ENCODE assay signal across 10 cellular contexts in genomic region chrX:12868747-12869146, GRCh38.
A peak's percentile ranks its signal among the peaks of the same experiment; 100 is the strongest.
DNase-seq lines count a peak whose midpoint lies in the region; ATAC-seq and TF ChIP-seq lines count a peak whose summit lies in the region.
"Had no signal": no experiment of that assay in that cellular context is flagged by ENCODE, and none has a peak within 500 bp of the region (broad histone marks: within the 10 kb centered on the region; RNA-seq: fewer than 3 reads in every experiment).

No MANE protein-coding gene starts in this region.

- H3K9me3 ChIP-seq in MM.1S (replicated peaks; ENCODE audit: insufficient read depth, low read length) (no peaks in the 10 kb centered on the region), tibial artery (peaks cover 0 to 5% (median 5%) of the 10 kb centered on the region in 3 donors)

- H3K27me3 ChIP-seq in MM.1S (replicated peaks; ENCODE audit: insufficient read depth, low read length) (no peaks in the 10 kb centered on the region), tibial artery (no peaks in the 10 kb centered on the region)

- H4K20me1 ChIP-seq in MM.1S (ENCODE audit: insufficient read depth, low read length): no peaks in the 10 kb centered on the region

- H3F3A ChIP-seq in MM.1S (ENCODE audit: insufficient read depth, low read length): peaks cover 10% of the 10 kb centered on the region

- H3K9me2 ChIP-seq in MM.1S (replicated peaks; ENCODE audit: insufficient read depth, low read length): no peaks in the 10 kb centered on the region

- H3K4me2 ChIP-seq in MM.1S (ENCODE audit: low read depth, low read length): peak overlapping the region; percentile 44

- H3K79me2 ChIP-seq in MM.1S (ENCODE audit: low read length): no peaks in the 10 kb centered on the region; the same call in 1 of the 2 replicates

- DNase-seq in GM12865 (ENCODE audit: low read depth) (peak; percentile 71), MM.1S (peak; percentile 64), tibial artery (no peak), NCI-H2081 (lab: John Stamatoyannopoulos, UW) (no peak)
- no peak for DNase-seq in stimulated activated naive CD4-positive, alpha-beta T cell (lab: John Stamatoyannopoulos, UW)
- DNase-seq in activated CD4-positive, alpha-beta T cell treated with anti-CD3 and anti-CD28 coated beads for 4 hours: no peak
- DNase-seq: activated CD8-positive, alpha-beta memory T cell treated with anti-CD3 and anti-CD28 coated beads for 24 hours; T1000 had no signal

- H3K4me1 ChIP-seq in MM.1S (ENCODE audit: low read length) (peaks cover 41% of the 10 kb centered on the region), tibial artery (no peaks in the 10 kb centered on the region)

- no peaks in the 10 kb centered on the region for H3K36me3 ChIP-seq in MM.1S (replicated peaks; ENCODE audit: insufficient read depth, low read length)
- no peaks in the 10 kb centered on the region for H3K36me3 ChIP-seq in tibial artery

- H3K27ac ChIP-seq in MM.1S (ENCODE audit: low read length) (peak overlapping the region; percentile 93), tibial artery (no peak overlapping the region)

- TF ChIP-seq CTCF in GM12865 (IDR thresholded peaks at IDR 0.05; ENCODE audit: insufficient read depth, low read depth, low read length, missing control alignments): no peak
- no peak for TF ChIP-seq CTCF in MM.1S (IDR thresholded peaks at IDR 0.05; ENCODE audit: low read length)
- TF ChIP-seq CTCF in tibial artery (IDR thresholded peaks at IDR 0.05): no peak

- H3K4me3 ChIP-seq in GM12865 (ENCODE audit: low read depth, low read length): peak overlapping the region; percentile 62
- H3K4me3 ChIP-seq in MM.1S (ENCODE audit: low read length): peak overlapping the region; percentile 28; the same call in 1 of the 2 replicates
- H3K4me3 ChIP-seq in tibial artery: no peak overlapping the region

- no peak overlapping the region for H2AFZ ChIP-seq in MM.1S (ENCODE audit: low read length)

- ATAC-seq in GM19467 (IDR thresholded peaks at IDR 0.05; ENCODE audit: unreplicated experiment): peak; percentile 50
- peak; percentile 59 for ATAC-seq in HG02943 (IDR thresholded peaks at IDR 0.05; ENCODE audit: low read depth, unreplicated experiment)

- H3K9ac ChIP-seq in MM.1S (ENCODE audit: low read length): peak overlapping the region; percentile 40; the same call in 1 of the 2 replicates

- intact Hi-C loops in tibial artery (cut with DNase I; ENCODE audit: low total_unique reads): no loop called here

Comparison
In these comparisons a context has a peak if more than half of its experiments do, and no peak if none do; other contexts are left out.
1. DNase-seq: peak in GM12865 (single experiment) and MM.1S (single experiment); none in stimulated activated naive CD4-positive, alpha-beta T cell (0 of 6), activated CD4-positive, alpha-beta T cell treated with anti-CD3 and anti-CD28 coated beads for 4 hours (0 of 2), tibial artery (0 of 2) and NCI-H2081 (0 of 2).
2. H3K4me3 ChIP-seq: peak in GM12865 (single experiment) and MM.1S (single experiment); none in tibial artery (0 of 2).